In genomic region chr12:116818948-116819832, GRCh38 we compare ENCODE assay signal across 1 cellular context.
A peak's percentile ranks its signal among the peaks of the same experiment; 100 is the strongest.
TF ChIP-seq lines count a peak whose summit lies in the region.

No MANE protein-coding gene starts in this region.

TF ChIP-seq in K562, 482 proteins besides CTCF, POLR2A, EP300 and RAD21 (continued from another document):
- TF ChIP-seq ZBTB11 (CRISPR knock-in tag; IDR thresholded peaks at IDR 0.05) (0 out of 6 replicates have a peak, but pooled peaks of 2 of the 3 experiments have one; percentile 22 to 26), TAF1 (IDR thresholded peaks at IDR 0.05; ENCODE audit: control insufficient read depth, extremely low read depth, insufficient read depth, low read length, severe bottlenecking) (peak; percentile 83), JUND (IDR thresholded peaks at IDR 0.05; ENCODE audit: borderline replicate concordance, low read depth, low read length) (peak; percentile 99), JUND (tag; IDR thresholded peaks at IDR 0.05; ENCODE audit: borderline replicate concordance, low read depth, low read length) (peak; percentile 97), CHD1 (IDR thresholded peaks at IDR 0.05; ENCODE audit: low read length) (no peak), FIP1L1 (IDR thresholded peaks at IDR 0.05; ENCODE audit: low read depth, low read length, poor library complexity, severe bottlenecking) (peak; percentile 78), PURB (CRISPR knock-in tag; IDR thresholded peaks at IDR 0.05; ENCODE audit: low read depth) (no peak), SMARCE1 (IDR thresholded peaks at IDR 0.05) (no peak), NCOA2 (IDR thresholded peaks at IDR 0.05; ENCODE audit: partially characterized antibody in 2 of 2) (no peak), ZBTB12 (CRISPR knock-in tag; IDR thresholded peaks at IDR 0.05) (peak; percentile 97), IRF9 (tag; IDR thresholded peaks at IDR 0.05) (no peak), BHLHE40 (IDR thresholded peaks at IDR 0.05; ENCODE audit: low read length) (peak; percentile 50; the same call in 1 of the 2 replicates), CREB1 (IDR thresholded peaks at IDR 0.05) (peak; percentile 96), CREB1 (CRISPR knock-in tag; IDR thresholded peaks at IDR 0.05) (peak; percentile 95), OTX1 (CRISPR knock-in tag; IDR thresholded peaks at IDR 0.05) (no peak), CTBP1 (IDR thresholded peaks at IDR 0.05; ENCODE audit: borderline replicate concordance) (peak; percentile 83), ZFX (CRISPR knock-in tag; IDR thresholded peaks at IDR 0.05) (peak; percentile 94), ZNF717 (CRISPR knock-in tag; IDR thresholded peaks at IDR 0.05) (no peak), COPS2 (conservative IDR thresholded peaks at IDR 0.05) (no peak), THAP12 (CRISPR knock-in tag; IDR thresholded peaks at IDR 0.05) (peak; percentile 87), SIN3A (IDR thresholded peaks at IDR 0.05; ENCODE audit: borderline replicate concordance in 2 of 2, control insufficient read depth in 1 of 2, low read depth in 2 of 2, low read length in 2 of 2) (peak in 1 of 2 experiments; percentile 89; a peak in 1 of 4 replicates), HES1 (IDR thresholded peaks at IDR 0.05; ENCODE audit: low read depth) (0 out of 2 replicates have a peak, but pooled peaks have one; percentile 16), EGR1 (conservative IDR thresholded peaks at IDR 0.05) (peak; percentile 64), TBP (optimal IDR thresholded peaks at IDR 0.05; ENCODE audit: low read depth, low read length) (peak; percentile 5), ZBTB49 (CRISPR knock-in tag; IDR thresholded peaks at IDR 0.05; ENCODE audit: borderline replicate concordance) (no peak), JUNB (CRISPR knock-in tag; conservative IDR thresholded peaks at IDR 0.05) (peak; percentile 96), ZNF175 (CRISPR knock-in tag; IDR thresholded peaks at IDR 0.05; ENCODE audit: low read depth) (peak; percentile 65; the same call in 1 of the 2 replicates), TAL1 (IDR thresholded peaks at IDR 0.05) (no peak), TEAD1 (CRISPR knock-in tag; IDR thresholded peaks at IDR 0.05) (peak in 1 of 2 experiments; percentile 48; a peak in 1 of 4 replicates), AFF1 (IDR thresholded peaks at IDR 0.05; ENCODE audit: low read depth in 1 of 2, partially characterized antibody in 2 of 2) (no peak), RBM22 (IDR thresholded peaks at IDR 0.05; ENCODE audit: low read depth, low read length, poor library complexity, severe bottlenecking) (peak; percentile 60), C11orf30 (IDR thresholded peaks at IDR 0.05; ENCODE audit: low read depth) (peak; percentile 83), MCM5 (IDR thresholded peaks at IDR 0.05; ENCODE audit: low read depth) (no peak), ZNF695 (CRISPR knock-in tag; IDR thresholded peaks at IDR 0.05) (no peak), HMGXB4 (CRISPR knock-in tag; IDR thresholded peaks at IDR 0.05) (peak; percentile 39; the same call in 1 of the 2 replicates), MLX (CRISPR knock-in tag; conservative IDR thresholded peaks at IDR 0.05) (no peak), GMEB1 (CRISPR knock-in tag; IDR thresholded peaks at IDR 0.05) (peak; percentile 73), FOXP1 (CRISPR knock-in tag; IDR thresholded peaks at IDR 0.05) (no peak), SPI1 (IDR thresholded peaks at IDR 0.05; ENCODE audit: borderline replicate concordance, low read depth, low read length) (no peak)
